Comparison of ENCODE assay signal across 1 cellular context in genomic region chrX:74291964-74292891, GRCh38.
TF ChIP-seq lines count a peak whose summit lies in the region.

No MANE protein-coding gene starts in this region.

TF ChIP-seq in H1, 55 proteins besides CTCF, POLR2A, EP300 and RAD21 (continued from another document):
- TF ChIP-seq GTF2F1 (IDR thresholded peaks at IDR 0.05; ENCODE audit: borderline replicate concordance, low read depth, low read length): no peak
- no peak for TF ChIP-seq KDM4A (IDR thresholded peaks at IDR 0.05; ENCODE audit: low read depth, low read length, severe bottlenecking)
- TF ChIP-seq PHF8 (conservative IDR thresholded peaks at IDR 0.05; ENCODE audit: low read depth, low read length): peak; percentile 52
- no peak for TF ChIP-seq JUND (IDR thresholded peaks at IDR 0.05; ENCODE audit: low read length)
- TF ChIP-seq EGR1 (IDR thresholded peaks at IDR 0.05; ENCODE audit: borderline replicate concordance, low read depth, low read length): no peak
- peak; percentile 58; the same call in 1 of the 2 replicates for TF ChIP-seq TAF1 (IDR thresholded peaks at IDR 0.05; ENCODE audit: low read depth, low read length)
- TF ChIP-seq SP1 (IDR thresholded peaks at IDR 0.05; ENCODE audit: low read depth, low read length): no peak
- no peak for TF ChIP-seq TCF12 (IDR thresholded peaks at IDR 0.05; ENCODE audit: low read depth, low read length)
- no peak for TF ChIP-seq SP2 (IDR thresholded peaks at IDR 0.05; ENCODE audit: low read length)
- no peak for TF ChIP-seq HDAC2 (IDR thresholded peaks at IDR 0.05; ENCODE audit: borderline replicate concordance in 1 of 2, low read depth in 2 of 2, low read length in 2 of 2)
- no peak for TF ChIP-seq ASH2L (IDR thresholded peaks at IDR 0.05; ENCODE audit: low read length)
- no peak for TF ChIP-seq MAX (IDR thresholded peaks at IDR 0.05)
- no peak for TF ChIP-seq RNF2 (IDR thresholded peaks at IDR 0.05; ENCODE audit: borderline replicate concordance, low read depth, low read length, missing control alignments, poor library complexity, severe bottlenecking)
- TF ChIP-seq SRF (IDR thresholded peaks at IDR 0.05; ENCODE audit: low read depth, low read length): no peak
- TF ChIP-seq CHD1 (IDR thresholded peaks at IDR 0.05; ENCODE audit: low read depth, low read length): no peak
- TF ChIP-seq CHD2 (IDR thresholded peaks at IDR 0.05; ENCODE audit: low read length): no peak
- TF ChIP-seq SUZ12 (IDR thresholded peaks at IDR 0.05; ENCODE audit: low read length): no peak
- no peak for TF ChIP-seq SAP30 (IDR thresholded peaks at IDR 0.05; ENCODE audit: insufficient read depth, insufficient replicate concordance, low read length)
- no peak for TF ChIP-seq CEBPB (IDR thresholded peaks at IDR 0.05; ENCODE audit: low read depth, low read length)
- no peak for TF ChIP-seq EZH2 (IDR thresholded peaks at IDR 0.05; ENCODE audit: low read depth, low read length, severe bottlenecking)
- peak; percentile 52; the same call in 1 of the 2 replicates for TF ChIP-seq MAFK (IDR thresholded peaks at IDR 0.05; ENCODE audit: low read depth, low read length)
- TF ChIP-seq SP4 (IDR thresholded peaks at IDR 0.05; ENCODE audit: low read length): no peak
- no peak for TF ChIP-seq SIX5 (IDR thresholded peaks at IDR 0.05; ENCODE audit: low read depth, low read length)
- TF ChIP-seq RXRA (IDR thresholded peaks at IDR 0.05; ENCODE audit: insufficient read depth, low read depth, low read length): no peak
- no peak for TF ChIP-seq BRCA1 (IDR thresholded peaks at IDR 0.05; ENCODE audit: low read depth, low read length)
- no peak for TF ChIP-seq FOSL1 (IDR thresholded peaks at IDR 0.05; ENCODE audit: insufficient read depth, low read depth, low read length)
- peak; percentile 41; the same call in 1 of the 2 replicates for TF ChIP-seq TBP (IDR thresholded peaks at IDR 0.05; ENCODE audit: low read depth, low read length)
- TF ChIP-seq NRF1 (IDR thresholded peaks at IDR 0.05; ENCODE audit: low read depth, low read length): peak; percentile 71
- no peak for TF ChIP-seq RBBP5 (IDR thresholded peaks at IDR 0.05; ENCODE audit: borderline replicate concordance, low read depth, low read length)
- TF ChIP-seq ZNF274 (IDR thresholded peaks at IDR 0.05; ENCODE audit: borderline replicate concordance, extremely low read depth, low read length): no peak
- TF ChIP-seq KDM1A (IDR thresholded peaks at IDR 0.05; ENCODE audit: borderline replicate concordance, low read length): no peak
- TF ChIP-seq SIN3A (conservative IDR thresholded peaks at IDR 0.05 in 1 of 2, IDR thresholded peaks at IDR 0.05 in 1 of 2; ENCODE audit: low read depth in 1 of 2, low read length in 2 of 2): no peak
- no peak for TF ChIP-seq BACH1 (IDR thresholded peaks at IDR 0.05; ENCODE audit: low read length)
- TF ChIP-seq NANOG (IDR thresholded peaks at IDR 0.05; ENCODE audit: insufficient read depth, low read depth, low read length, poor library complexity, severe bottlenecking): no peak
- TF ChIP-seq GABPA (IDR thresholded peaks at IDR 0.05; ENCODE audit: borderline replicate concordance, insufficient read depth, low read length): no peak
- TF ChIP-seq POLR2AphosphoS5 (IDR thresholded peaks at IDR 0.05; ENCODE audit: low read depth, low read length): peak; percentile 66; the same call in 1 of the 2 replicates
- no peak for TF ChIP-seq E2F6 (IDR thresholded peaks at IDR 0.05)
- TF ChIP-seq CHD7 (IDR thresholded peaks at IDR 0.05; ENCODE audit: insufficient replicate concordance, low read length): no peak
- no peak for TF ChIP-seq CTBP2 (IDR thresholded peaks at IDR 0.05; ENCODE audit: borderline replicate concordance, insufficient read depth, insufficient read length, low read length)
- TF ChIP-seq CBX5 (IDR thresholded peaks at IDR 0.05; ENCODE audit: low read depth, low read length): no peak
- TF ChIP-seq CBX8 (IDR thresholded peaks at IDR 0.05; ENCODE audit: borderline replicate concordance, low read depth, low read length): no peak
TF ChIP-seq in H1: peak in this region for 7.
